In genomic region chr4:176767183-176767582, GRCh38 we compare ENCODE assay signal across 34 cellular contexts. TPM values are rescaled to one million over a fixed set of nuclear protein-coding genes. Genes with fewer than 3 reads are reported as not detected.
A peak's percentile ranks its signal among the peaks of the same experiment; 100 is the strongest.
DNase-seq lines count a peak whose midpoint lies in the region; FAIRE-seq and TF ChIP-seq lines count a peak whose summit lies in the region.
"Had no signal": no experiment of that assay in that cellular context is flagged by ENCODE, and none has a peak within 500 bp of the region (broad histone marks: within the 10 kb centered on the region; RNA-seq: fewer than 3 reads in every experiment).

No MANE protein-coding gene starts in this region.

- H3K4me1 ChIP-seq in astrocyte (ENCODE audit: insufficient read depth, low read length) (peaks cover 24% of the 10 kb centered on the region), Karpas-422 (ENCODE audit: low read length) (no peaks in the 10 kb centered on the region), right atrium auricular region (no peaks in the 10 kb centered on the region)
- H3K4me1 ChIP-seq: colonic mucosa, left lung, pancreas, transverse colon had no signal

- H3K4me3 Mint-ChIP-seq in HFFc6 (peak overlapping the region; percentile 40), astrocyte (ENCODE audit: unreplicated experiment) (no peak overlapping the region)
- H3K4me3 Mint-ChIP-seq: activated T-helper 17 cell treated with anti-CD3 and anti-CD28 coated beads, Interleukin-2, amount 50 U/mL, for 72 hours; neural crest cell had no signal

- no peaks in the 10 kb centered on the region for H3K9me3 ChIP-seq in astrocyte (ENCODE audit: insufficient read depth, low read depth, low read length)
- H3K9me3 ChIP-seq in Karpas-422 (ENCODE audit: low read length) = no peaks in the 10 kb centered on the region
- peaks cover 0 to 10% of the 10 kb centered on the region in 2 donors for H3K9me3 ChIP-seq in right atrium auricular region
- H3K9me3 ChIP-seq: colonic mucosa, left lung, pancreas, transverse colon had no signal

- H3K27ac ChIP-seq in astrocyte (ENCODE audit: low read depth, low read length) = peak overlapping the region; percentile 5
- no peak overlapping the region for H3K27ac ChIP-seq in Karpas-422 (ENCODE audit: low read length)
- no peak overlapping the region for H3K27ac ChIP-seq in right atrium auricular region
- H3K27ac ChIP-seq: C4-2B, cardiac muscle cell, colonic mucosa, KMS-11, left lung, pancreas, transverse colon, WERI-Rb-1 had no signal

- H2AFZ ChIP-seq in astrocyte (ENCODE audit: low read depth, low read length) (no peak overlapping the region), Karpas-422 (ENCODE audit: low read length) (no peak overlapping the region)

- H3K9me3 Mint-ChIP-seq in HFFc6 = peaks cover 4% of the 10 kb centered on the region; the same call in 1 of the 2 replicates
- H3K9me3 Mint-ChIP-seq in astrocyte (ENCODE audit: unreplicated experiment) = peaks cover 4% of the 10 kb centered on the region

- no peaks in the 10 kb centered on the region for H3K36me3 ChIP-seq in astrocyte (ENCODE audit: insufficient read depth, low read length)
- no peaks in the 10 kb centered on the region for H3K36me3 ChIP-seq in Karpas-422 (ENCODE audit: insufficient read depth, low read length)
- no peaks in the 10 kb centered on the region for H3K36me3 ChIP-seq in right atrium auricular region
- H3K36me3 ChIP-seq: cardiac muscle cell, colonic mucosa, left lung, pancreas, transverse colon, WERI-Rb-1 had no signal

- peak overlapping the region; percentile 90 for H3K27ac Mint-ChIP-seq in HFFc6
- H3K27ac Mint-ChIP-seq in astrocyte (ENCODE audit: unreplicated experiment) = no peak overlapping the region
- H3K27ac Mint-ChIP-seq: activated T-helper 17 cell treated with anti-CD3 and anti-CD28 coated beads, Interleukin-2, amount 50 U/mL, for 72 hours had no signal

- peak; percentile 54 for DNase-seq in HFFc6
- peak; percentile 86 for DNase-seq in astrocyte (ENCODE audit: low read depth)
- DNase-seq in fibroblast of the aortic adventitia (ENCODE audit: low read depth) = peak; percentile 82
- no peak for DNase-seq in NCI-H1048 (lab: John Stamatoyannopoulos, UW)
- no peak for DNase-seq in Karpas-422
- DNase-seq in right atrium auricular region (ENCODE audit: low spot score) = no peak
- DNase-seq in HuH-7.5 (ENCODE audit: low spot score) = no peak
- DNase-seq: activated CD4-positive, alpha-beta T cell treated with anti-CD3 and anti-CD28 coated beads for 48 hours; activated naive CD4-positive, alpha-beta T cell treated with anti-CD3 and anti-CD28 coated beads, Interleukin-2, amount 50 U/mL, for 16 hours; amniotic stem cell; colonic mucosa; DMS79; effector CD4-positive, alpha-beta T cell; H7; head of caudate nucleus; islet precursor cell; left lung; mesendoderm; NCI-H2107; NCI-H446; NCI-H774; pancreas; stimulated activated CD8-positive, alpha-beta memory T cell treated with anti-CD3 and anti-CD28 coated beads, Interleukin-4, amount 100 ng/mL, for 48 hours; T1000; transverse colon; WERI-Rb-1 had no signal

- H3K27me3 ChIP-seq in astrocyte (ENCODE audit: insufficient read depth, low read length) = no peaks in the 10 kb centered on the region
- no peaks in the 10 kb centered on the region for H3K27me3 ChIP-seq in Karpas-422 (ENCODE audit: low read length)
- H3K27me3 ChIP-seq in right atrium auricular region = no peaks in the 10 kb centered on the region
- H3K27me3 ChIP-seq: cardiac muscle cell, colonic mucosa, left lung, pancreas, transverse colon had no signal

- H3K9ac ChIP-seq in astrocyte (ENCODE audit: low read length) = no peak overlapping the region
- H3K9ac ChIP-seq in Karpas-422 (ENCODE audit: low read length) = no peak overlapping the region
- H3K9ac ChIP-seq: KMS-11 had no signal

- H3K4me2 ChIP-seq in astrocyte (ENCODE audit: low read length) (no peak overlapping the region), Karpas-422 (ENCODE audit: low read depth, low read length, poor library complexity, severe bottlenecking) (no peak overlapping the region)
- H3K4me2 ChIP-seq: KMS-11, smooth muscle cell had no signal

- no peaks in the 10 kb centered on the region for H3K9me2 ChIP-seq in Karpas-422 (replicated peaks; ENCODE audit: insufficient read depth, low read length)

- peaks cover 7% of the 10 kb centered on the region; the same call in 1 of the 2 replicates for H3K27me3 Mint-ChIP-seq in HFFc6 (ENCODE audit: insufficient read depth)
- H3K27me3 Mint-ChIP-seq in astrocyte (ENCODE audit: low read depth, unreplicated experiment) = no peaks in the 10 kb centered on the region
- H3K27me3 Mint-ChIP-seq: activated T-helper 17 cell treated with anti-CD3 and anti-CD28 coated beads, Interleukin-2, amount 50 U/mL, for 72 hours had no signal

- H3K4me1 Mint-ChIP-seq in HFFc6 (ENCODE audit: low read depth) (peaks cover 96% of the 10 kb centered on the region), astrocyte (ENCODE audit: low read depth, unreplicated experiment) (peaks cover 18% of the 10 kb centered on the region)
- H3K4me1 Mint-ChIP-seq: activated T-helper 17 cell treated with anti-CD3 and anti-CD28 coated beads, Interleukin-2, amount 50 U/mL, for 72 hours; neural crest cell had no signal

- H3K36me3 Mint-ChIP-seq in HFFc6 (ENCODE audit: low read depth) (peaks cover 61% of the 10 kb centered on the region), astrocyte (ENCODE audit: low read depth, unreplicated experiment) (no peaks in the 10 kb centered on the region)

- H3K4me3 ChIP-seq in astrocyte (ENCODE audit: insufficient read depth, low read depth, low read length) (no peak overlapping the region), fibroblast of the aortic adventitia (ENCODE audit: low read depth, low read length) (no peak overlapping the region), Karpas-422 (ENCODE audit: low read length) (no peak overlapping the region), right atrium auricular region (no peak overlapping the region)
- H3K4me3 ChIP-seq: cardiac muscle cell, colonic mucosa, left lung, pancreas, smooth muscle cell, transverse colon had no signal

- H3K79me2 ChIP-seq in astrocyte (ENCODE audit: insufficient read depth, low read length) (peaks cover 92% of the 10 kb centered on the region), Karpas-422 (ENCODE audit: low read length) (no peaks in the 10 kb centered on the region)

- TF ChIP-seq CTCF in HFFc6 (IDR thresholded peaks at IDR 0.05) (no peak), astrocyte (IDR thresholded peaks at IDR 0.05; ENCODE audit: insufficient read depth, low read depth, low read length) (no peak), fibroblast of the aortic adventitia (IDR thresholded peaks at IDR 0.05; ENCODE audit: insufficient read depth, low read length) (no peak), right atrium auricular region (IDR thresholded peaks at IDR 0.05) (no peak)

- peak; percentile 50 for FAIRE-seq in astrocyte (lab: Jason Lieb, UNC)
- FAIRE-seq: GM18507, GM19239, pancreas had no signal

- H4K20me1 ChIP-seq in astrocyte (ENCODE audit: insufficient read depth, low read length) = peaks cover 15% of the 10 kb centered on the region
- H4K20me1 ChIP-seq in Karpas-422 (ENCODE audit: insufficient read depth, low read depth, low read length) = no peaks in the 10 kb centered on the region

RNA-seq across cellular contexts. Expression of gene VEGFC, which starts 25.5 kb away (rescaled TPM):
- total RNA-seq in HFFc6 (2021; fragmentation: NEBNext Ultra II Directional; extraction: Animal tissue kit (Norgen Biotek cat#: 25700)) = 100 to 1,000 TPM; 323 to 374 (median 351) TPM
- total RNA-seq in astrocyte (20.3 and 24.2 TPM in 2 replicates), fibroblast of the aortic adventitia (ENCODE audit: low replicate concordance) (24.7 and 42.9 TPM in 2 replicates), right atrium auricular region (1 to 10 TPM; 6.4 to 8.6 TPM)
- total RNA-seq in Karpas-422 (2014; rRNA removed; shearing (Covaris generic); ENCODE audit: low replicate concordance) = not detected in 2 replicates
- total RNA-seq: activated T-helper 17 cell treated with anti-CD3 and anti-CD28 coated beads, Interleukin-2, amount 50 U/mL, for 72 hours had no signal

Comparison
In these comparisons a context has a peak if more than half of its experiments do, and no peak if none do; other contexts are left out.
1. DNase-seq: peak in HFFc6 (single experiment), astrocyte (single experiment) and fibroblast of the aortic adventitia (single experiment); none in NCI-H1048 (single experiment), Karpas-422 (single experiment), right atrium auricular region (single experiment) and HuH-7.5 (single experiment).